ENCODE assay signal across 11 cellular contexts in the genomic region with DNA sequence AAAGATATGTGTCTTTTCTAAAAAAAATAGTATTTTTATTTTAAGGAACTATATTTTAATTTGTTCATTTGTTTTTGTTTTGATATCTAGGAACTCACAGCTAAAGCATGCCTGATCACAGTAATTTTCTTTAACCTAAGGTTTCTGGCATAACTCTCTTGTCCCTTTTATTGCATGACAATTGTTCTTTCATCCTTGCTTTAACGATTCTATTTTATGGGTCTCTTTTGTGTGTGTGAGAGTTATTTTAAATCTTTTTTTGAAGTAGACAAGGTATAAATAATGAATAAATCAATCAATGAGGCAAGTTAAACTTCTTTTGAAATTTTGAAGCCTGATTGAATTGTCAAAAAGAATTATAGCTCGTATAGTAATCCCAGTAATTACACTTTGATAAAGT.
"Had no signal": no experiment of that assay in that cellular context is flagged by ENCODE, and none has a peak within 500 bp of the region (broad histone marks: within the 10 kb centered on the region; RNA-seq: fewer than 3 reads in every experiment).

No MANE protein-coding gene starts in this region.

- H3K36me3 ChIP-seq: HAP-1 had no signal

- H3K27ac ChIP-seq: GM23248 had no signal

- H3K27ac Mint-ChIP-seq: H9, HFFc6 had no signal

- H3K9me3 ChIP-seq: HAP-1 had no signal

- FAIRE-seq: H1, H54 had no signal

- H3K4me3 ChIP-seq: GM23248, GM23338, HAP-1 had no signal

- H3K4me3 Mint-ChIP-seq: GM23338, H9, HFFc6 had no signal

- H3K9me3 Mint-ChIP-seq: HFFc6 had no signal

- DNase-seq: GM23248, GOT3, H7, H9, HCEC 1CT, HFFc6 had no signal

- ATAC-seq: GM23338, HCT116 had no signal
